In the genomic region with DNA sequence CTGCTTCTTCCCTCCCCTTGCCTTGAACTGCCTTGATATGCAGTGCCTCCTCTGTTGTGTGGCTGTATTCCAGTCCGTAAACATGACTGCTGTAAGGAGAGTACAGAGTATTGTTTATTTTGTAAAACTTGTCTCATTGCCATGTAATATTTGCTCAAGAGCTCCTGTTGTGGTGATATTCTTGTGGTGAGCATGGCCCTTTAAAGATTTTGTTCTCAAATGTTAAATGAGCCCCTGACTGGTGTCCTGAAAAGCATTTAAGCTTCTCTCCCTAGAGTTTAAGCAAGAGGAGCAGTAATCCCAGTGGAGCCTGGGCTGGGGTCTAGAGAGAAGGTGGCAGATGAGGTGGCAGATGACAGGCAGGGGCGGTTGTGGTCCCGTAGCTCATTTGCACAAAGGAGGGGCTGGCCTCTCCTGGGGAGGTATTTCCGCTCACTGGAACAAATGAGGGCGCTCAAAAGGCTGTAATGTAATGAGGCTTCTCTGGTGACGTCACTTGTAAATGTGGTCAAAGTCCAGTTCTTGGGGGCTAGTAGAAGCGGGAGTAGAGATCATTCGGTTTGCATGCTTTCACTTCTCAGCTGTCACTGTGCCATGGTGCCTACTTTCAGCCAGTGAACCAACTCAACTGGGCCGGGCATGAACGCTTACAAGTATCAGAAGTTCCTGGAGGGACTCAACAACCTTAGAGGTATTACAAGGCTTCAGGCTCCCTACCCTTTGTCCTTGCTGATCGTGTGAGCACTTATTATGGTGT, we compare ENCODE assay signal across 1 cellular context.
TF ChIP-seq lines count a peak whose summit lies in the region.

No MANE protein-coding gene starts in this region.

TF ChIP-seq in K562, 482 proteins besides CTCF, POLR2A, EP300 and RAD21 (continued from another document and continues in another):
- TF ChIP-seq, protein P1, sequence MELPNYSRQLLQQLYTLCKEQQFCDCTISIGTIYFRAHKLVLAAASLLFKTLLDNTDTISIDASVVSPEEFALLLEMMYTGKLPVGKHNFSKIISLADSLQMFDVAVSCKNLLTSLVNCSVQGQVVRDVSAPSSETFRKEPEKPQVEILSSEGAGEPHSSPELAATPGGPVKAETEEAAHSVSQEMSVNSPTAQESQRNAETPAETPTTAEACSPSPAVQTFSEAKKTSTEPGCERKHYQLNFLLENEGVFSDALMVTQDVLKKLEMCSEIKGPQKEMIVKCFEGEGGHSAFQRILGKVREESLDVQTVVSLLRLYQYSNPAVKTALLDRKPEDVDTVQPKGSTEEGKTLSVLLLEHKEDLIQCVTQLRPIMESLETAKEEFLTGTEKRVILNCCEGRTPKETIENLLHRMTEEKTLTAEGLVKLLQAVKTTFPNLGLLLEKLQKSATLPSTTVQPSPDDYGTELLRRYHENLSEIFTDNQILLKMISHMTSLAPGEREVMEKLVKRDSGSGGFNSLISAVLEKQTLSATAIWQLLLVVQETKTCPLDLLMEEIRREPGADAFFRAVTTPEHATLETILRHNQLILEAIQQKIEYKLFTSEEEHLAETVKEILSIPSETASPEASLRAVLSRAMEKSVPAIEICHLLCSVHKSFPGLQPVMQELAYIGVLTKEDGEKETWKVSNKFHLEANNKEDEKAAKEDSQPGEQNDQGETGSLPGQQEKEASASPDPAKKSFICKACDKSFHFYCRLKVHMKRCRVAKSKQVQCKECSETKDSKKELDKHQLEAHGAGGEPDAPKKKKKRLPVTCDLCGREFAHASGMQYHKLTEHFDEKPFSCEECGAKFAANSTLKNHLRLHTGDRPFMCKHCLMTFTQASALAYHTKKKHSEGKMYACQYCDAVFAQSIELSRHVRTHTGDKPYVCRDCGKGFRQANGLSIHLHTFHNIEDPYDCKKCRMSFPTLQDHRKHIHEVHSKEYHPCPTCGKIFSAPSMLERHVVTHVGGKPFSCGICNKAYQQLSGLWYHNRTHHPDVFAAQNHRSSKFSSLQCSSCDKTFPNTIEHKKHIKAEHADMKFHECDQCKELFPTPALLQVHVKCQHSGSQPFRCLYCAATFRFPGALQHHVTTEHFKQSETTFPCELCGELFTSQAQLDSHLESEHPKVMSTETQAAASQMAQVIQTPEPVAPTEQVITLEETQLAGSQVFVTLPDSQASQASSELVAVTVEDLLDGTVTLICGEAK (IDR thresholded peaks at IDR 0.05), result peak; percentile 65
- TF ChIP-seq, protein P1 (CRISPR knock-in tag; IDR thresholded peaks at IDR 0.05), result no peak
- TF ChIP-seq MYBL2 (IDR thresholded peaks at IDR 0.05; ENCODE audit: low read depth), result no peak
- no peak for TF ChIP-seq MYBL2 (CRISPR knock-in tag; IDR thresholded peaks at IDR 0.05; ENCODE audit: borderline replicate concordance)
- TF ChIP-seq, protein P2, sequence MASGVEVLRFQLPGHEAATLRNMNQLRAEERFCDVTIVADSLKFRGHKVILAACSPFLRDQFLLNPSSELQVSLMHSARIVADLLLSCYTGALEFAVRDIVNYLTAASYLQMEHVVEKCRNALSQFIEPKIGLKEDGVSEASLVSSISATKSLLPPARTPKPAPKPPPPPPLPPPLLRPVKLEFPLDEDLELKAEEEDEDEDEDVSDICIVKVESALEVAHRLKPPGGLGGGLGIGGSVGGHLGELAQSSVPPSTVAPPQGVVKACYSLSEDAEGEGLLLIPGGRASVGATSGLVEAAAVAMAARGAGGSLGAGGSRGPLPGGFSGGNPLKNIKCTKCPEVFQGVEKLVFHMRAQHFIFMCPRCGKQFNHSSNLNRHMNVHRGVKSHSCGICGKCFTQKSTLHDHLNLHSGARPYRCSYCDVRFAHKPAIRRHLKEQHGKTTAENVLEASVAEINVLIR (CRISPR knock-in tag; IDR thresholded peaks at IDR 0.05), result peak; percentile 74
- peak; percentile 61; the same call in 1 of the 2 replicates for TF ChIP-seq ZBTB7A (IDR thresholded peaks at IDR 0.05; ENCODE audit: borderline replicate concordance, control insufficient read depth, low read depth, low read length)
- TF ChIP-seq, protein P3, sequence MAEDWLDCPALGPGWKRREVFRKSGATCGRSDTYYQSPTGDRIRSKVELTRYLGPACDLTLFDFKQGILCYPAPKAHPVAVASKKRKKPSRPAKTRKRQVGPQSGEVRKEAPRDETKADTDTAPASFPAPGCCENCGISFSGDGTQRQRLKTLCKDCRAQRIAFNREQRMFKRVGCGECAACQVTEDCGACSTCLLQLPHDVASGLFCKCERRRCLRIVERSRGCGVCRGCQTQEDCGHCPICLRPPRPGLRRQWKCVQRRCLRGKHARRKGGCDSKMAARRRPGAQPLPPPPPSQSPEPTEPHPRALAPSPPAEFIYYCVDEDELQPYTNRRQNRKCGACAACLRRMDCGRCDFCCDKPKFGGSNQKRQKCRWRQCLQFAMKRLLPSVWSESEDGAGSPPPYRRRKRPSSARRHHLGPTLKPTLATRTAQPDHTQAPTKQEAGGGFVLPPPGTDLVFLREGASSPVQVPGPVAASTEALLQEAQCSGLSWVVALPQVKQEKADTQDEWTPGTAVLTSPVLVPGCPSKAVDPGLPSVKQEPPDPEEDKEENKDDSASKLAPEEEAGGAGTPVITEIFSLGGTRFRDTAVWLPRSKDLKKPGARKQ (CRISPR knock-in tag; IDR thresholded peaks at IDR 0.05), result no peak
- TF ChIP-seq KDM5B (IDR thresholded peaks at IDR 0.05; ENCODE audit: insufficient replicate concordance, low read depth, low read length), result peak; percentile 37
- peak; percentile 56; the same call in 1 of the 2 replicates for TF ChIP-seq POLR2AphosphoS5 (IDR thresholded peaks at IDR 0.05; ENCODE audit: control insufficient read depth, insufficient read depth, low read depth, low read length)
- no peak for TF ChIP-seq TARDBP (IDR thresholded peaks at IDR 0.05)
- TF ChIP-seq NBN (IDR thresholded peaks at IDR 0.05; ENCODE audit: low read depth), result peak; percentile 88
- no peak for TF ChIP-seq LCOR (CRISPR knock-in tag; IDR thresholded peaks at IDR 0.05)
- peak in 1 of 3 experiments; percentile 24 for TF ChIP-seq YY1 (IDR thresholded peaks at IDR 0.05; ENCODE audit: borderline replicate concordance in 1 of 3, control insufficient read depth in 1 of 3, extremely low read depth in 1 of 3, insufficient read depth in 3 of 3, insufficient read length in 1 of 3, insufficient replicate concordance in 2 of 3, low read depth in 1 of 3, low read length in 2 of 3)
- TF ChIP-seq BRD9 (IDR thresholded peaks at IDR 0.05; ENCODE audit: low read depth, partially characterized antibody), result no peak
- peak; percentile 74 for TF ChIP-seq KHSRP (IDR thresholded peaks at IDR 0.05)
- TF ChIP-seq, protein P4, sequence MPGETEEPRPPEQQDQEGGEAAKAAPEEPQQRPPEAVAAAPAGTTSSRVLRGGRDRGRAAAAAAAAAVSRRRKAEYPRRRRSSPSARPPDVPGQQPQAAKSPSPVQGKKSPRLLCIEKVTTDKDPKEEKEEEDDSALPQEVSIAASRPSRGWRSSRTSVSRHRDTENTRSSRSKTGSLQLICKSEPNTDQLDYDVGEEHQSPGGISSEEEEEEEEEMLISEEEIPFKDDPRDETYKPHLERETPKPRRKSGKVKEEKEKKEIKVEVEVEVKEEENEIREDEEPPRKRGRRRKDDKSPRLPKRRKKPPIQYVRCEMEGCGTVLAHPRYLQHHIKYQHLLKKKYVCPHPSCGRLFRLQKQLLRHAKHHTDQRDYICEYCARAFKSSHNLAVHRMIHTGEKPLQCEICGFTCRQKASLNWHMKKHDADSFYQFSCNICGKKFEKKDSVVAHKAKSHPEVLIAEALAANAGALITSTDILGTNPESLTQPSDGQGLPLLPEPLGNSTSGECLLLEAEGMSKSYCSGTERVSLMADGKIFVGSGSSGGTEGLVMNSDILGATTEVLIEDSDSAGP (CRISPR knock-in tag; IDR thresholded peaks at IDR 0.05), result peak; percentile 78; the same call in 1 of the 2 replicates
- TF ChIP-seq ZFX (CRISPR knock-in tag; IDR thresholded peaks at IDR 0.05), result peak; percentile 53
- TF ChIP-seq NR1H2 (CRISPR knock-in tag; IDR thresholded peaks at IDR 0.05), result no peak
- peak; percentile 68 for TF ChIP-seq SUPT5H (IDR thresholded peaks at IDR 0.05)
- TF ChIP-seq, protein P5, sequence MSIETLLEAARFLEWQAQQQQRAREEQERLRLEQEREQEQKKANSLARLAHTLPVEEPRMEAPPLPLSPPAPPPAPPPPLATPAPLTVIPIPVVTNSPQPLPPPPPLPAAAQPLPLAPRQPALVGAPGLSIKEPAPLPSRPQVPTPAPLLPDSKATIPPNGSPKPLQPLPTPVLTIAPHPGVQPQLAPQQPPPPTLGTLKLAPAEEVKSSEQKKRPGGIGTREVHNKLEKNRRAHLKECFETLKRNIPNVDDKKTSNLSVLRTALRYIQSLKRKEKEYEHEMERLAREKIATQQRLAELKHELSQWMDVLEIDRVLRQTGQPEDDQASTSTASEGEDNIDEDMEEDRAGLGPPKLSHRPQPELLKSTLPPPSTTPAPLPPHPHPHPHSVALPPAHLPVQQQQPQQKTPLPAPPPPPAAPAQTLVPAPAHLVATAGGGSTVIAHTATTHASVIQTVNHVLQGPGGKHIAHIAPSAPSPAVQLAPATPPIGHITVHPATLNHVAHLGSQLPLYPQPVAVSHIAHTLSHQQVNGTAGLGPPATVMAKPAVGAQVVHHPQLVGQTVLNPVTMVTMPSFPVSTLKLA (conservative IDR thresholded peaks at IDR 0.05), result peak in 1 of 2 experiments; percentile 55; a peak in 1 of 4 replicates
- TF ChIP-seq, protein P6, sequence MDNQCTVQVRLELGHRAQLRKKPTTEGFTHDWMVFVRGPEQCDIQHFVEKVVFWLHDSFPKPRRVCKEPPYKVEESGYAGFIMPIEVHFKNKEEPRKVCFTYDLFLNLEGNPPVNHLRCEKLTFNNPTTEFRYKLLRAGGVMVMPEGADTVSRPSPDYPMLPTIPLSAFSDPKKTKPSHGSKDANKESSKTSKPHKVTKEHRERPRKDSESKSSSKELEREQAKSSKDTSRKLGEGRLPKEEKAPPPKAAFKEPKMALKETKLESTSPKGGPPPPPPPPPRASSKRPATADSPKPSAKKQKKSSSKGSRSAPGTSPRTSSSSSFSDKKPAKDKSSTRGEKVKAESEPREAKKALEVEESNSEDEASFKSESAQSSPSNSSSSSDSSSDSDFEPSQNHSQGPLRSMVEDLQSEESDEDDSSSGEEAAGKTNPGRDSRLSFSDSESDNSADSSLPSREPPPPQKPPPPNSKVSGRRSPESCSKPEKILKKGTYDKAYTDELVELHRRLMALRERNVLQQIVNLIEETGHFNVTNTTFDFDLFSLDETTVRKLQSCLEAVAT (IDR thresholded peaks at IDR 0.05), result 0 out of 4 replicates have a peak, but pooled peaks of 1 of the 2 experiments have one; percentile 22
- TF ChIP-seq ZNF589 (CRISPR knock-in tag; IDR thresholded peaks at IDR 0.05; ENCODE audit: low read depth), result peak; percentile 55; the same call in 1 of the 2 replicates
- TF ChIP-seq, protein P7, sequence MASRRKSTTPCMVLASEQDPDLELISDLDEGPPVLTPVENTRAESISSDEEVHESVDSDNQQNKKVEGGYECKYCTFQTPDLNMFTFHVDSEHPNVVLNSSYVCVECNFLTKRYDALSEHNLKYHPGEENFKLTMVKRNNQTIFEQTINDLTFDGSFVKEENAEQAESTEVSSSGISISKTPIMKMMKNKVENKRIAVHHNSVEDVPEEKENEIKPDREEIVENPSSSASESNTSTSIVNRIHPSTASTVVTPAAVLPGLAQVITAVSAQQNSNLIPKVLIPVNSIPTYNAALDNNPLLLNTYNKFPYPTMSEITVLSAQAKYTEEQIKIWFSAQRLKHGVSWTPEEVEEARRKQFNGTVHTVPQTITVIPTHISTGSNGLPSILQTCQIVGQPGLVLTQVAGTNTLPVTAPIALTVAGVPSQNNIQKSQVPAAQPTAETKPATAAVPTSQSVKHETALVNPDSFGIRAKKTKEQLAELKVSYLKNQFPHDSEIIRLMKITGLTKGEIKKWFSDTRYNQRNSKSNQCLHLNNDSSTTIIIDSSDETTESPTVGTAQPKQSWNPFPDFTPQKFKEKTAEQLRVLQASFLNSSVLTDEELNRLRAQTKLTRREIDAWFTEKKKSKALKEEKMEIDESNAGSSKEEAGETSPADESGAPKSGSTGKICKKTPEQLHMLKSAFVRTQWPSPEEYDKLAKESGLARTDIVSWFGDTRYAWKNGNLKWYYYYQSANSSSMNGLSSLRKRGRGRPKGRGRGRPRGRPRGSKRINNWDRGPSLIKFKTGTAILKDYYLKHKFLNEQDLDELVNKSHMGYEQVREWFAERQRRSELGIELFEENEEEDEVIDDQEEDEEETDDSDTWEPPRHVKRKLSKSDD (conservative IDR thresholded peaks at IDR 0.05; ENCODE audit: low read length), result no peak
- no peak for TF ChIP-seq ELF1 (tag; IDR thresholded peaks at IDR 0.05)
- TF ChIP-seq, protein P8, sequence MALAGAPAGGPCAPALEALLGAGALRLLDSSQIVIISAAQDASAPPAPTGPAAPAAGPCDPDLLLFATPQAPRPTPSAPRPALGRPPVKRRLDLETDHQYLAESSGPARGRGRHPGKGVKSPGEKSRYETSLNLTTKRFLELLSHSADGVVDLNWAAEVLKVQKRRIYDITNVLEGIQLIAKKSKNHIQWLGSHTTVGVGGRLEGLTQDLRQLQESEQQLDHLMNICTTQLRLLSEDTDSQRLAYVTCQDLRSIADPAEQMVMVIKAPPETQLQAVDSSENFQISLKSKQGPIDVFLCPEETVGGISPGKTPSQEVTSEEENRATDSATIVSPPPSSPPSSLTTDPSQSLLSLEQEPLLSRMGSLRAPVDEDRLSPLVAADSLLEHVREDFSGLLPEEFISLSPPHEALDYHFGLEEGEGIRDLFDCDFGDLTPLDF (CRISPR knock-in tag; IDR thresholded peaks at IDR 0.05), result peak; percentile 68; the same call in 1 of the 2 replicates
- TF ChIP-seq ZEB2 (IDR thresholded peaks at IDR 0.05), result peak; percentile 56; the same call in 1 of the 2 replicates
- TF ChIP-seq EP400 (IDR thresholded peaks at IDR 0.05), result peak; percentile 63
